8 cellular contexts compared by ENCODE assay signal in the genomic region with DNA sequence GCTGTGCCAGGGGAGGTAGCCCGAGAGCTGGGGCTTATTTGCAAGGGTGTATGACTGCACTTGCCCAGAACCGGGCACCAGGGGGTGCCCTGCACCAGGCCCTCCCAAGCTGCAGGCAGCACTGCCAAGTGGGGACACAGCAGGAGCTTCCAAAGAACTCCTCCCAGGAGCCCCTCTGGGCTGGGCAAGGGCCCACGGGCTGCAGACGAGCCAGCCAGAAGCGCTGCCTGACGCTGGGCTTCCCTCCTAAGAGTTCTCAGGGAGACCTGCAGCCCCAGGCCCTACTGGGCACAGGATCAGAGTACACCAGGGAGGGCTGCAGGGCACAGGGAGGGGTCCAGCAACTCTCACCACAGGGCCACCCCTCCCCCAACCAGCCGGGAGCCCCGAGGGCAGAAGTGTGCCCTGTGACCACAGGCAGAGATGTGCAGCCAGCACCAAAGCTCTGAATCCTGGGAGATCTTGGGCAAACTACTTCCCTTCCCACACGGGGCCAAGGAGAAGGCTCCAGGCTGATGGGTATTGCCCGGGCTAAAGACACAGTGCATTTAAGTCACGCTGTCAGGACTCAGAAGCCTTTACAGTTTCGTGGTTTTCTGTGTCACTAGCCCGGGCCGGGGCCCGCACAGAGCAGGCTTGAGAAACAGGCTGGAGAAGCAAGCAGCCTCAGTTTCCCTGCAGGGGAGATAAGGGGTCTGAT.
DNase-seq lines count a peak whose midpoint lies in the region; ATAC-seq, FAIRE-seq and TF ChIP-seq lines count a peak whose summit lies in the region.

No MANE protein-coding gene starts in this region.

- H3K36me3 ChIP-seq in kidney epithelial cell (ENCODE audit: control insufficient read depth, insufficient read depth, low read length) (no peaks in the 10 kb centered on the region), mesenchymal stem cell (ENCODE audit: control insufficient read depth in 1 of 2, insufficient read depth in 2 of 2, low read depth in 1 of 2, low read length in 2 of 2) (no peaks in the 10 kb centered on the region)

- H3K9me3 ChIP-seq in mesenchymal stem cell (ENCODE audit: control insufficient read depth, low read length) = no peaks in the 10 kb centered on the region

- peak; percentile 33 for DNase-seq in Caki2 (ENCODE audit: low read depth)
- DNase-seq in H54 (ENCODE audit: insufficient read length, low spot score) = peak; percentile 89
- DNase-seq in NCI-H510A treated with DMSO at 0.1 percent for 48 hours (lab: John Stamatoyannopoulos, UW) = peak; percentile 81
- peak; percentile 58 for DNase-seq in activated naive CD8-positive, alpha-beta T cell treated with anti-CD3 and anti-CD28 coated beads for 36 hours
- DNase-seq in kidney epithelial cell (ENCODE audit: low read depth) = peak; percentile 14
- no peak for DNase-seq in mesenchymal stem cell

- H3K14ac ChIP-seq in mesenchymal stem cell (ENCODE audit: low read length in 2 of 2) = no peak overlapping the region

- no peak overlapping the region for H4K8ac ChIP-seq in mesenchymal stem cell (ENCODE audit: low read length)

- no peak overlapping the region for H2AFZ ChIP-seq in mesenchymal stem cell (ENCODE audit: low read depth, low read length)

- no peaks in the 10 kb centered on the region for H3K36me3 Mint-ChIP-seq in activated naive CD8-positive, alpha-beta T cell treated with anti-CD3 and anti-CD28 coated beads for 36 hours

- H3K4ac ChIP-seq in mesenchymal stem cell (ENCODE audit: low read depth in 1 of 2, low read length in 2 of 2) = no peak overlapping the region

- no peak overlapping the region for H3K9ac ChIP-seq in mesenchymal stem cell (ENCODE audit: low read length)

- peak; percentile 65 for TF ChIP-seq CTCF in kidney epithelial cell (IDR thresholded peaks at IDR 0.05; ENCODE audit: insufficient read depth, low read length, poor library complexity, severe bottlenecking)

- H2BK120ac ChIP-seq in mesenchymal stem cell (ENCODE audit: low read depth, low read length) = no peak overlapping the region

- H3K23ac ChIP-seq in mesenchymal stem cell (ENCODE audit: low read length in 2 of 2) = no peak overlapping the region

- WGBS in mesenchymal stem cell = 54% methylated on average over 15 of the region's 15 CpGs

- H3K27me3 Mint-ChIP-seq in activated naive CD8-positive, alpha-beta T cell treated with anti-CD3 and anti-CD28 coated beads for 36 hours = peaks cover 20% of the 10 kb centered on the region

- in situ Hi-C loops in Caki2 (cut with HindIII; ENCODE audit: low pct_unique_long_range_greater_than_20kb, low sequenced_read_pairs) = no loop called here

- H3K27me3 ChIP-seq in kidney epithelial cell (ENCODE audit: control insufficient read depth, insufficient read depth, low read length) (peaks cover 5% of the 10 kb centered on the region), mesenchymal stem cell (ENCODE audit: control insufficient read depth in 1 of 2, insufficient read depth in 1 of 2, low read length in 2 of 2) (peaks cover 0 to 61% of the 10 kb centered on the region in 2 experiments)

- TF ChIP-seq POLR2A in H54 (IDR thresholded peaks at IDR 0.05; ENCODE audit: low read depth, low read length) = no peak

- H2AK5ac ChIP-seq in mesenchymal stem cell (ENCODE audit: low read length, severe bottlenecking) = no peak overlapping the region

- no peak for FAIRE-seq in H54 (lab: Jason Lieb, UNC)

- H3K4me3 ChIP-seq in kidney epithelial cell (ENCODE audit: low read depth, low read length) = no peak overlapping the region
- no peak overlapping the region for H3K4me3 ChIP-seq in mesenchymal stem cell (ENCODE audit: insufficient read depth in 1 of 2, low read depth in 1 of 2, low read length in 2 of 2)

- no peak overlapping the region for H3K18ac ChIP-seq in mesenchymal stem cell (ENCODE audit: low read depth in 1 of 2, low read length in 2 of 2)

- H3K79me1 ChIP-seq in mesenchymal stem cell (replicated peaks; ENCODE audit: low read length, poor library complexity, severe bottlenecking) = no peaks in the 10 kb centered on the region

- H2BK5ac ChIP-seq in mesenchymal stem cell (ENCODE audit: low read depth, low read length, poor library complexity, severe bottlenecking) = no peak overlapping the region

- no peaks in the 10 kb centered on the region for H3K9me3 Mint-ChIP-seq in activated naive CD8-positive, alpha-beta T cell treated with anti-CD3 and anti-CD28 coated beads for 36 hours

- H3K4me1 Mint-ChIP-seq in activated naive CD8-positive, alpha-beta T cell treated with anti-CD3 and anti-CD28 coated beads for 36 hours = no peaks in the 10 kb centered on the region

- H3K27ac Mint-ChIP-seq in activated naive CD8-positive, alpha-beta T cell treated with anti-CD3 and anti-CD28 coated beads for 36 hours = no peak overlapping the region

- peaks cover 5% of the 10 kb centered on the region for H3K4me1 ChIP-seq in mesenchymal stem cell (ENCODE audit: control insufficient read depth, insufficient read depth, low read depth, low read length)

- no peak overlapping the region for H2BK12ac ChIP-seq in mesenchymal stem cell (ENCODE audit: low read length in 2 of 2)

- no peak overlapping the region for H4K91ac ChIP-seq in mesenchymal stem cell (ENCODE audit: low read length)

- ATAC-seq in GM21526 (IDR thresholded peaks at IDR 0.05; ENCODE audit: low FRiP score, unreplicated experiment) (no peak), GM21515 (IDR thresholded peaks at IDR 0.05; ENCODE audit: unreplicated experiment) (no peak)

- H3K4me3 Mint-ChIP-seq in activated naive CD8-positive, alpha-beta T cell treated with anti-CD3 and anti-CD28 coated beads for 36 hours = no peak overlapping the region

- H3K4me2 ChIP-seq in mesenchymal stem cell (ENCODE audit: low read length, poor library complexity, severe bottlenecking) = no peak overlapping the region

- no peak overlapping the region for H3K27ac ChIP-seq in mesenchymal stem cell (ENCODE audit: low read length, poor library complexity, severe bottlenecking)

- H2BK15ac ChIP-seq in mesenchymal stem cell (ENCODE audit: low read depth, poor library complexity, severe bottlenecking) = no peak overlapping the region
